ENCODE assay signal across 8 cellular contexts in the genomic region with DNA sequence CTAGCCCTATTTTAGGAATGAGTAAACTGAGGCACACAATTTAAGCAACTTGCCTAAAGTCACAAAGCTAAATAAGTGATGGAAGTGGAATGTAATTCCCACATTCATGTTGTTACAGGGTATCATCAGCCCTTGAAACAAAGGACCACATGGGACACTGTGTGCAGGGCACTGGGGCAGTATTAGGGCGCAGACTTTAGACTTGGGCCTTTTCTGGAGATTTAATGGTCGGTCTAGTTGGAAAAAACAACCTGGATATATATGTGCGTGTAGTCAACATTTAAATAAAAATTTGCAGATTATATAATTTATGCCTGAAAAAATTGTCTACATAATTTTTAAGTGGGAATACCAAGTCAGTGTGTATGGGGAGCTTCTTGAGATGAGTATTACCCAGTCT.
DNase-seq lines count a peak whose midpoint lies in the region; ATAC-seq lines count a peak whose summit lies in the region.

No MANE protein-coding gene starts in this region.

- DNase-seq in ELF-1 (ENCODE audit: low read depth, low spot score) (peak; percentile 16), NCI-H526 treated with DMSO at 0.1 percent for 48 hours (lab: John Stamatoyannopoulos, UW) (peak; percentile 49), pons (ENCODE audit: low spot score) (peak; percentile 14), C1 segment of cervical spinal cord (lab: John Stamatoyannopoulos, UW) (no peak), NCI-H187 treated with DMSO at 0.1 percent for 48 hours (lab: John Stamatoyannopoulos, UW) (no peak), hippocampal formation (lab: John Stamatoyannopoulos, UW) (no peak)

- no peaks in the 10 kb centered on the region for H3K36me3 ChIP-seq in endocrine pancreas (ENCODE audit: control insufficient read depth, insufficient read depth, low read length)

- H3K27me3 ChIP-seq in endocrine pancreas (ENCODE audit: control insufficient read depth, insufficient read depth, low read length) = no peaks in the 10 kb centered on the region

- peak overlapping the region; percentile 89 for H3K4me3 ChIP-seq in endocrine pancreas (ENCODE audit: control insufficient read depth, insufficient read depth, low read length)

- H3K9me3 ChIP-seq in endocrine pancreas (ENCODE audit: control insufficient read depth, low read length) = no peaks in the 10 kb centered on the region

- H3K9ac ChIP-seq in endocrine pancreas (ENCODE audit: control insufficient read depth, insufficient read depth, low read length) = no peak overlapping the region

- ATAC-seq in GM19328 (IDR thresholded peaks at IDR 0.05; ENCODE audit: unreplicated experiment) = no peak

- H3K4me1 ChIP-seq in endocrine pancreas (ENCODE audit: control insufficient read depth, insufficient read depth, low read length) = no peaks in the 10 kb centered on the region

Comparison
In these comparisons a context has a peak if more than half of its experiments do, and no peak if none do; other contexts are left out.
1. DNase-seq: peak in ELF-1 (single experiment), NCI-H526 treated with DMSO at 0.1 percent for 48 hours (single experiment) and pons (single experiment); none in C1 segment of cervical spinal cord (0 of 14), NCI-H187 treated with DMSO at 0.1 percent for 48 hours (single experiment) and hippocampal formation (0 of 2).